ENCODE assay signal across 13 cellular contexts in genomic region chr10:49183596-49184542, GRCh38. TPM values are rescaled to one million over a fixed set of nuclear protein-coding genes. Genes with fewer than 3 reads are reported as not detected.
A peak's percentile ranks its signal among the peaks of the same experiment; 100 is the strongest.
DNase-seq lines count a peak whose midpoint lies in the region; ATAC-seq lines count a peak whose summit lies in the region.
"Had no signal": no experiment of that assay in that cellular context is flagged by ENCODE, and none has a peak within 500 bp of the region (broad histone marks: within the 10 kb centered on the region; RNA-seq: fewer than 3 reads in every experiment).

No MANE protein-coding gene starts in this region.

- no peaks in the 10 kb centered on the region for H3K27me3 ChIP-seq in naive thymus-derived CD4-positive, alpha-beta T cell (ENCODE audit: control insufficient read depth in 2 of 2, insufficient read depth in 2 of 2, low read length in 2 of 2)

- in situ Hi-C loops in KBM-7 (cut with MboI; ENCODE audit: low pct_unique_long_range_greater_than_20kb, low sequenced_read_pairs) = no loop called here

- peak overlapping the region; percentile 70 for H3K27ac Mint-ChIP-seq in activated T-helper 1 cell treated with anti-CD3 and anti-CD28 coated beads, Interleukin-12 subunit alpha, Interleukin-12 subunit beta, Interleukin-2, Interleukin-4 antibody, amounts not matched to agents 30 ng/mL and 10 ng/mL and 1 ng/mL, durations not matched to agents 14 hours and 24 hours and 36 hours
- peak overlapping the region in 2 of 9 donors; percentile 10 to 79 for H3K27ac Mint-ChIP-seq in naive thymus-derived CD4-positive, alpha-beta T cell

- peaks cover 0 to 5% of the 10 kb centered on the region in 2 donors for H3K4me1 ChIP-seq in naive thymus-derived CD4-positive, alpha-beta T cell (ENCODE audit: control insufficient read depth in 2 of 2, insufficient read depth in 2 of 2, low read length in 2 of 2)
- H3K4me1 ChIP-seq: prostate gland had no signal

- no peaks in the 10 kb centered on the region for H3K36me3 ChIP-seq in naive thymus-derived CD4-positive, alpha-beta T cell (ENCODE audit: control insufficient read depth in 2 of 3, insufficient read depth in 3 of 3, low read length in 3 of 3)
- H3K36me3 ChIP-seq: prostate gland had no signal

- H3K27ac ChIP-seq in naive thymus-derived CD4-positive, alpha-beta T cell (ENCODE audit: low read depth, low read length) = no peak overlapping the region
- H3K27ac ChIP-seq: 22Rv1, prostate gland had no signal

- H3K36me3 Mint-ChIP-seq in activated T-helper 1 cell treated with anti-CD3 and anti-CD28 coated beads, Interleukin-12 subunit alpha, Interleukin-12 subunit beta, Interleukin-2, Interleukin-4 antibody, amounts not matched to agents 30 ng/mL and 10 ng/mL and 1 ng/mL, durations not matched to agents 14 hours and 24 hours and 36 hours (ENCODE audit: low read depth) = peaks cover 7% of the 10 kb centered on the region
- H3K36me3 Mint-ChIP-seq in naive thymus-derived CD4-positive, alpha-beta T cell = peaks cover 0 to 9% (median 0%) of the 10 kb centered on the region in 5 donors

- intact Hi-C loops in activated T-helper 1 cell treated with anti-CD3 and anti-CD28 coated beads, Interleukin-12 subunit alpha, Interleukin-12 subunit beta, Interleukin-2, Interleukin-4 antibody, amounts not matched to agents 30 ng/mL and 10 ng/mL and 1 ng/mL, durations not matched to agents 14 hours and 24 hours and 36 hours (cut with micrococcal nuclease) = loop anchor here (1.0 kb wide), 2 partner anchors 7 to 20 kb away; no protein-coding TSS in a partner anchor
- intact Hi-C loops in naive thymus-derived CD4-positive, alpha-beta T cell (cut with micrococcal nuclease) = loop anchor here in 1 of 2 donors (5.0 to 10.0 kb wide), 2 partner anchors 379 to 877 kb away; partner anchors contain the start of gene MAPK8

- no peaks in the 10 kb centered on the region for H3K9me3 Mint-ChIP-seq in activated T-helper 1 cell treated with anti-CD3 and anti-CD28 coated beads, Interleukin-12 subunit alpha, Interleukin-12 subunit beta, Interleukin-2, Interleukin-4 antibody, amounts not matched to agents 30 ng/mL and 10 ng/mL and 1 ng/mL, durations not matched to agents 14 hours and 24 hours and 36 hours
- H3K9me3 Mint-ChIP-seq in naive thymus-derived CD4-positive, alpha-beta T cell = no peaks in the 10 kb centered on the region

- H3K4me1 Mint-ChIP-seq in activated T-helper 1 cell treated with anti-CD3 and anti-CD28 coated beads, Interleukin-12 subunit alpha, Interleukin-12 subunit beta, Interleukin-2, Interleukin-4 antibody, amounts not matched to agents 30 ng/mL and 10 ng/mL and 1 ng/mL, durations not matched to agents 14 hours and 24 hours and 36 hours (ENCODE audit: low read depth) = peaks cover 71% of the 10 kb centered on the region
- peaks cover 0 to 70% (median 5%) of the 10 kb centered on the region in 7 donors for H3K4me1 Mint-ChIP-seq in naive thymus-derived CD4-positive, alpha-beta T cell

- H3K9me3 ChIP-seq in naive thymus-derived CD4-positive, alpha-beta T cell (ENCODE audit: control insufficient read depth in 2 of 3, low read length in 3 of 3) = no peaks in the 10 kb centered on the region
- H3K9me3 ChIP-seq: prostate gland had no signal

- CTCF ChIA-PET in naive thymus-derived CD4-positive, alpha-beta T cell (lab: Charles Lee) = no interaction called here

- no peak overlapping the region for H3K4me3 ChIP-seq in naive thymus-derived CD4-positive, alpha-beta T cell (ENCODE audit: low read length)
- H3K4me3 ChIP-seq: prostate gland had no signal

- peak; percentile 69 for ATAC-seq in naive thymus-derived CD4-positive, alpha-beta T cell

- DNase-seq in NK-92 treated with Interleukin-12 subunit alpha and Interleukin-12 subunit beta, amount 100 ng/mL, for 24 hours (lab: John Stamatoyannopoulos, UW) = peak; percentile 34
- DNase-seq in NK-92 (lab: John Stamatoyannopoulos, UW; ENCODE audit: unreplicated experiment) (no peak), KBM-7 (peak; percentile 66), NCI-H1694 (lab: John Stamatoyannopoulos, UW) (no peak), NCI-H2171 treated with DMSO at 0.1 percent for 48 hours (lab: John Stamatoyannopoulos, UW) (no peak), NCI-H2227 treated with DMSO at 0.1 percent for 48 hours (lab: John Stamatoyannopoulos, UW) (no peak)
- DNase-seq in activated T-helper 1 cell treated with anti-CD3 and anti-CD28 coated beads, Interleukin-12 subunit alpha, Interleukin-12 subunit beta, Interleukin-2, Interleukin-4 antibody, amounts not matched to agents 30 ng/mL and 10 ng/mL and 1 ng/mL, durations not matched to agents 14 hours and 24 hours and 36 hours (ENCODE audit: low spot score) = no peak
- DNase-seq in naive thymus-derived CD4-positive, alpha-beta T cell = peak in 1 of 9 donors; percentile 44

- POLR2A ChIA-PET in naive thymus-derived CD4-positive, alpha-beta T cell (lab: Charles Lee) = no interaction called here

- peak overlapping the region; percentile 63 for H3K4me3 Mint-ChIP-seq in activated T-helper 1 cell treated with anti-CD3 and anti-CD28 coated beads, Interleukin-12 subunit alpha, Interleukin-12 subunit beta, Interleukin-2, Interleukin-4 antibody, amounts not matched to agents 30 ng/mL and 10 ng/mL and 1 ng/mL, durations not matched to agents 14 hours and 24 hours and 36 hours
- H3K4me3 Mint-ChIP-seq in naive thymus-derived CD4-positive, alpha-beta T cell = peak overlapping the region in 3 of 10 donors; percentile 26 to 76 (median 29)

- H3K27me3 Mint-ChIP-seq in activated T-helper 1 cell treated with anti-CD3 and anti-CD28 coated beads, Interleukin-12 subunit alpha, Interleukin-12 subunit beta, Interleukin-2, Interleukin-4 antibody, amounts not matched to agents 30 ng/mL and 10 ng/mL and 1 ng/mL, durations not matched to agents 14 hours and 24 hours and 36 hours (ENCODE audit: insufficient read depth) = peaks cover 15% of the 10 kb centered on the region
- peaks cover 5 to 37% (median 19%) of the 10 kb centered on the region in 5 donors for H3K27me3 Mint-ChIP-seq in naive thymus-derived CD4-positive, alpha-beta T cell

RNA-seq across cellular contexts. Expression of gene TMEM273, which starts 4.3 kb away (rescaled TPM):
- 16.2 and 16.7 TPM in 2 replicates for total RNA-seq in activated T-helper 1 cell treated with anti-CD3 and anti-CD28 coated beads, Interleukin-12 subunit alpha, Interleukin-12 subunit beta, Interleukin-2, Interleukin-4 antibody, amounts not matched to agents 30 ng/mL and 10 ng/mL and 1 ng/mL, durations not matched to agents 14 hours and 24 hours and 36 hours
- 10 to 100 TPM in 2 of 5 experiments, 1 to 10 TPM in 3; 1.1 to 20.2 (median 1.8) TPM for total RNA-seq in naive thymus-derived CD4-positive, alpha-beta T cell
- polyA plus RNA-seq in naive thymus-derived CD4-positive, alpha-beta T cell = under 1 TPM in 1 of 2 donors, not detected in 1; 0.26 TPM
- total RNA-seq: NCI-H460 had no signal
- polyA plus RNA-seq: keratinocyte had no signal

RNA-seq across cellular contexts. Expression of gene FAM170B, which starts 50.0 kb away (rescaled TPM):
- not detected in 2 replicates for total RNA-seq in activated T-helper 1 cell treated with anti-CD3 and anti-CD28 coated beads, Interleukin-12 subunit alpha, Interleukin-12 subunit beta, Interleukin-2, Interleukin-4 antibody, amounts not matched to agents 30 ng/mL and 10 ng/mL and 1 ng/mL, durations not matched to agents 14 hours and 24 hours and 36 hours
- under 1 TPM in 1 of 5 experiments, not detected in 4; 0.15 TPM for total RNA-seq in naive thymus-derived CD4-positive, alpha-beta T cell
- not detected for polyA plus RNA-seq in naive thymus-derived CD4-positive, alpha-beta T cell
- total RNA-seq: NCI-H460, prostate gland had no signal
- polyA plus RNA-seq: adipose tissue, keratinocyte had no signal

Comparison
In these comparisons a context has a peak if more than half of its experiments do, and no peak if none do; other contexts are left out.
1. DNase-seq: peak in NK-92 treated with Interleukin-12 subunit alpha and Interleukin-12 subunit beta, amount 100 ng/mL, for 24 hours (single experiment) and KBM-7 (single experiment); none in NK-92 (single experiment), activated T-helper 1 cell treated with anti-CD3 and anti-CD28 coated beads, Interleukin-12 subunit alpha, Interleukin-12 subunit beta, Interleukin-2, Interleukin-4 antibody, amounts not matched to agents 30 ng/mL and 10 ng/mL and 1 ng/mL, durations not matched to agents 14 hours and 24 hours and 36 hours (single experiment), NCI-H1694 (single experiment), NCI-H2171 treated with DMSO at 0.1 percent for 48 hours (single experiment) and NCI-H2227 treated with DMSO at 0.1 percent for 48 hours (single experiment).